Comparison of ENCODE assay signal across 21 cellular contexts in the genomic region with DNA sequence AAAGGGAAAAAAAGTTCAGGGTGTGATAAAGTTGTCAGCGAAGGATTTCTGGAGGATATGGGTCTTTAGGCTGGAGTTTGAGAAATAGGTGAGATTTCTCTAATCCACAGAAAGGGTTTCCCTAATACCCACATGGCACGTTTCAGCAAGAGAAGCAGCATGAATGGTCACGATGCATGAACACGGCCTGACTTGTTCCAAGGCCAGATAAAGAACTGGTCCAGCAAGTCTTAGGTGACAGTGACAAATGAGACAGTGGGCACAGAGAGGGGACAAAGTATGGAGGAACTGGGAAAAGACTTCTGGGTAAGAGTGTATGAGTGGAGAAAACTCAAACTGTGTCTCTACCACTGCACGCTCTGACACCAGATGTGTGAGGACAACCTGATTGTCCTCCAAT.
"Had no signal": no experiment of that assay in that cellular context is flagged by ENCODE, and none has a peak within 500 bp of the region (broad histone marks: within the 10 kb centered on the region; RNA-seq: fewer than 3 reads in every experiment).

No MANE protein-coding gene starts in this region.

- H3K27ac ChIP-seq: left ventricle myocardium inferior, lower lobe of right lung, parathyroid adenoma, sigmoid colon, skin epidermis, thoracic aorta, transverse colon had no signal

- H3K36me3 Mint-ChIP-seq: immature natural killer cell; memory B cell; naive B cell; stimulated activated naive B cell treated with anti-CD40 and anti-IgM and Interleukin-4, amounts not matched to agents 10 μg/mL and 1 μg/mL and 100 μg/mL, for 72 hours had no signal

- H3K4me1 ChIP-seq: lower lobe of right lung, parathyroid adenoma, sigmoid colon had no signal

- H3K27ac Mint-ChIP-seq: dendritic cell treated with granulocyte-macrophage colony-stimulating factor and Interleukin-4, amounts not matched to agents 40 ng/mL and 50 ng/mL, for 4 days; effector memory CD8-positive, alpha-beta T cell; immature natural killer cell; memory B cell; naive B cell; nephron; stimulated activated naive B cell treated with anti-CD40 and anti-IgM and Interleukin-4, amounts not matched to agents 10 μg/mL and 1 μg/mL and 100 μg/mL, for 72 hours; stimulated activated naive CD8-positive, alpha-beta T cell treated with anti-CD3 and anti-CD28 coated beads, Interleukin-15, amount 100 ng/mL, for 72 hours had no signal

- H3K4me3 ChIP-seq: left ventricle myocardium inferior, lower lobe of right lung, sigmoid colon, skin epidermis, thoracic aorta, transverse colon had no signal

- H3K9me3 ChIP-seq: left ventricle myocardium inferior, lower lobe of right lung, sigmoid colon, thoracic aorta, transverse colon had no signal

- DNase-seq: effector memory CD8-positive, alpha-beta T cell; glutamatergic neuron; immature natural killer cell; left ventricle myocardium inferior; lower lobe of right lung; midbrain; naive B cell; occipital lobe; sigmoid colon; stimulated activated CD4-positive, alpha-beta T cell treated with anti-CD3 and anti-CD28 coated beads, Interleukin-2, amount 100 ng/mL, for 24 hours; stimulated activated CD4-positive, alpha-beta T cell treated with anti-CD3 and anti-CD28 coated beads, Interleukin-4, amount 100 ng/mL, for 4 hours; stimulated activated naive B cell treated with anti-CD40 and anti-IgM and Interleukin-4, amounts not matched to agents 10 μg/mL and 1 μg/mL and 100 μg/mL, for 72 hours; stimulated activated naive CD8-positive, alpha-beta T cell treated with anti-CD3 and anti-CD28 coated beads, Interleukin-15, amount 100 ng/mL, for 72 hours; substantia nigra; transverse colon had no signal

- H3K4me3 Mint-ChIP-seq: dendritic cell treated with granulocyte-macrophage colony-stimulating factor and Interleukin-4, amounts not matched to agents 40 ng/mL and 50 ng/mL, for 4 days; effector memory CD8-positive, alpha-beta T cell; immature natural killer cell; memory B cell; naive B cell; nephron; stimulated activated naive B cell treated with anti-CD40 and anti-IgM and Interleukin-4, amounts not matched to agents 10 μg/mL and 1 μg/mL and 100 μg/mL, for 72 hours; stimulated activated naive CD8-positive, alpha-beta T cell treated with anti-CD3 and anti-CD28 coated beads, Interleukin-15, amount 100 ng/mL, for 72 hours had no signal

- ATAC-seq: effector memory CD8-positive, alpha-beta T cell; lower lobe of right lung; stimulated activated naive B cell treated with anti-CD40 and anti-IgM and Interleukin-4, amounts not matched to agents 10 μg/mL and 1 μg/mL and 100 μg/mL, for 72 hours; stimulated activated naive CD8-positive, alpha-beta T cell treated with anti-CD3 and anti-CD28 coated beads, Interleukin-15, amount 100 ng/mL, for 72 hours had no signal

- H3K9me3 Mint-ChIP-seq: dendritic cell treated with granulocyte-macrophage colony-stimulating factor and Interleukin-4, amounts not matched to agents 40 ng/mL and 50 ng/mL, for 4 days; effector memory CD8-positive, alpha-beta T cell; memory B cell; stimulated activated naive B cell treated with anti-CD40 and anti-IgM and Interleukin-4, amounts not matched to agents 10 μg/mL and 1 μg/mL and 100 μg/mL, for 72 hours; stimulated activated naive CD8-positive, alpha-beta T cell treated with anti-CD3 and anti-CD28 coated beads, Interleukin-15, amount 100 ng/mL, for 72 hours had no signal

- H3K4me1 Mint-ChIP-seq: immature natural killer cell; memory B cell; stimulated activated naive CD8-positive, alpha-beta T cell treated with anti-CD3 and anti-CD28 coated beads, Interleukin-15, amount 100 ng/mL, for 72 hours had no signal

- H3K36me3 ChIP-seq: left ventricle myocardium inferior, lower lobe of right lung, sigmoid colon, thoracic aorta, transverse colon had no signal

- H3K27me3 ChIP-seq: transverse colon had no signal
